In the genomic region with DNA sequence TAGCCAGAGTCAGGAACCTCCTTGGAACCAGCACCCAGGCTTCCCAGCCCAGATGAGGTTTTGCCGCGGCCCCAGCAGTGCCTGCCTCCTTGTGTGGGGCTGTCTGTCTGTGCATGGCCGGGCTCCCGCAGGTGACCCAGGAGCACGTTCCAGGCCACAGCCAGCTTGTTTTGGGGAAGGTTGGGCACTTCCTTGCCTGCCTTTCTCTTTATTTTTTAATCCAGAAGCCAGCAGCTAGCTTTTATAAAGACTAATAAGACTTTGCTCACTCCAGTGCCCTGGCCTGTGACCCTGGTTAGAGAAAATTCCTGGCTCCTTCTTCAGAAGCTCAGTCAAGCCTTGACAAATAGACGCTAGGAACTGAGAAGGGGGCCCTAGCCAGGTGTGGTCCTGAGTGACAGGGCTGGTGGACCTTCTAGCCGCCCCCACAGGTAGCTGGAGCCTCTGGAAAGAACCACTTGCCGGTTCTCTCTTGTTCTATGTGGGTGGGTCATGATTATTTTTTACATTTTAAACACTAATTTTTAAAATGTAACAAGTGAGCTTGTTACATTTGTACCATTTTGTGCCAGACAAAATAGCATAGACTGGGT, we compare ENCODE assay signal across 1 cellular context.
A peak's percentile ranks its signal among the peaks of the same experiment; 100 is the strongest.
TF ChIP-seq lines count a peak whose summit lies in the region.

No MANE protein-coding gene starts in this region.

TF ChIP-seq in HepG2, 621 proteins besides CTCF, POLR2A, EP300 and RAD21 (continued from another document):
- TF ChIP-seq, protein P1, sequence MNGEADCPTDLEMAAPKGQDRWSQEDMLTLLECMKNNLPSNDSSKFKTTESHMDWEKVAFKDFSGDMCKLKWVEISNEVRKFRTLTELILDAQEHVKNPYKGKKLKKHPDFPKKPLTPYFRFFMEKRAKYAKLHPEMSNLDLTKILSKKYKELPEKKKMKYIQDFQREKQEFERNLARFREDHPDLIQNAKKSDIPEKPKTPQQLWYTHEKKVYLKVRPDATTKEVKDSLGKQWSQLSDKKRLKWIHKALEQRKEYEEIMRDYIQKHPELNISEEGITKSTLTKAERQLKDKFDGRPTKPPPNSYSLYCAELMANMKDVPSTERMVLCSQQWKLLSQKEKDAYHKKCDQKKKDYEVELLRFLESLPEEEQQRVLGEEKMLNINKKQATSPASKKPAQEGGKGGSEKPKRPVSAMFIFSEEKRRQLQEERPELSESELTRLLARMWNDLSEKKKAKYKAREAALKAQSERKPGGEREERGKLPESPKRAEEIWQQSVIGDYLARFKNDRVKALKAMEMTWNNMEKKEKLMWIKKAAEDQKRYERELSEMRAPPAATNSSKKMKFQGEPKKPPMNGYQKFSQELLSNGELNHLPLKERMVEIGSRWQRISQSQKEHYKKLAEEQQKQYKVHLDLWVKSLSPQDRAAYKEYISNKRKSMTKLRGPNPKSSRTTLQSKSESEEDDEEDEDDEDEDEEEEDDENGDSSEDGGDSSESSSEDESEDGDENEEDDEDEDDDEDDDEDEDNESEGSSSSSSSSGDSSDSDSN (CRISPR knock-in tag; IDR thresholded peaks at IDR 0.05): peak; percentile 20; the same call in 1 of the 2 replicates
- TF ChIP-seq ZNF224 (CRISPR knock-in tag; IDR thresholded peaks at IDR 0.05) (no peak), ISL2 (CRISPR knock-in tag; IDR thresholded peaks at IDR 0.05) (no peak), ZFY (CRISPR knock-in tag; IDR thresholded peaks at IDR 0.05) (peak; percentile 5; the same call in 1 of the 2 replicates), PHF21A (CRISPR knock-in tag; IDR thresholded peaks at IDR 0.05) (0 out of 2 replicates have a peak, but pooled peaks have one; percentile 33), MEIS2 (CRISPR knock-in tag; IDR thresholded peaks at IDR 0.05) (no peak), KMT2B (CRISPR knock-in tag; IDR thresholded peaks at IDR 0.05) (0 out of 2 replicates have a peak, but pooled peaks have one; percentile 8), YY1 (IDR thresholded peaks at IDR 0.05; ENCODE audit: insufficient read depth, insufficient replicate concordance, low read depth, low read length) (no peak), ATF7 (IDR thresholded peaks at IDR 0.05) (no peak), ATF7 (CRISPR knock-in tag; IDR thresholded peaks at IDR 0.05) (0 out of 2 replicates have a peak, but pooled peaks have one; percentile 34), ZFAT (CRISPR knock-in tag; conservative IDR thresholded peaks at IDR 0.05) (no peak), MEF2D (CRISPR knock-in tag; IDR thresholded peaks at IDR 0.05) (0 out of 2 replicates have a peak, but pooled peaks have one; percentile 32), ZFP90 (CRISPR knock-in tag; IDR thresholded peaks at IDR 0.05; ENCODE audit: borderline replicate concordance) (no peak), TMF1 (CRISPR knock-in tag; IDR thresholded peaks at IDR 0.05; ENCODE audit: low read depth) (no peak), ZNF543 (CRISPR knock-in tag; IDR thresholded peaks at IDR 0.05) (0 out of 2 replicates have a peak, but pooled peaks have one; percentile 23), ZNF256 (CRISPR knock-in tag; conservative IDR thresholded peaks at IDR 0.05) (no peak), DNMT1 (CRISPR knock-in tag; IDR thresholded peaks at IDR 0.05) (no peak), ZNF496 (CRISPR knock-in tag; IDR thresholded peaks at IDR 0.05; ENCODE audit: insufficient replicate concordance) (no peak), ZNF878 (CRISPR knock-in tag; IDR thresholded peaks at IDR 0.05) (0 out of 2 replicates have a peak, but pooled peaks have one; percentile 24), RXRB (CRISPR knock-in tag; IDR thresholded peaks at IDR 0.05; ENCODE audit: borderline replicate concordance) (peak; percentile 2; the same call in 1 of the 2 replicates), NR2F2 (IDR thresholded peaks at IDR 0.05; ENCODE audit: borderline replicate concordance, low read depth) (no peak), ZNF501 (CRISPR knock-in tag; IDR thresholded peaks at IDR 0.05) (peak; percentile 27; the same call in 1 of the 2 replicates), ZNF792 (CRISPR knock-in tag; IDR thresholded peaks at IDR 0.05) (no peak), ZNF292 (CRISPR knock-in tag; IDR thresholded peaks at IDR 0.05; ENCODE audit: borderline replicate concordance, low read depth) (no peak), ZNF747 (CRISPR knock-in tag; IDR thresholded peaks at IDR 0.05; ENCODE audit: borderline replicate concordance) (0 out of 2 replicates have a peak, but pooled peaks have one; percentile 26), AGO2 (optimal IDR thresholded peaks at IDR 0.05; ENCODE audit: low read depth, low read length) (peak; percentile 55), HNRNPLL (IDR thresholded peaks at IDR 0.05; ENCODE audit: low read depth, low read length, poor library complexity, severe bottlenecking) (peak; percentile 13), MTA1 (CRISPR knock-in tag; IDR thresholded peaks at IDR 0.05; ENCODE audit: borderline replicate concordance) (peak; percentile 32; the same call in 1 of the 2 replicates), SOX5 (CRISPR knock-in tag; IDR thresholded peaks at IDR 0.05; ENCODE audit: borderline replicate concordance) (no peak)
- TF ChIP-seq, protein P2, sequence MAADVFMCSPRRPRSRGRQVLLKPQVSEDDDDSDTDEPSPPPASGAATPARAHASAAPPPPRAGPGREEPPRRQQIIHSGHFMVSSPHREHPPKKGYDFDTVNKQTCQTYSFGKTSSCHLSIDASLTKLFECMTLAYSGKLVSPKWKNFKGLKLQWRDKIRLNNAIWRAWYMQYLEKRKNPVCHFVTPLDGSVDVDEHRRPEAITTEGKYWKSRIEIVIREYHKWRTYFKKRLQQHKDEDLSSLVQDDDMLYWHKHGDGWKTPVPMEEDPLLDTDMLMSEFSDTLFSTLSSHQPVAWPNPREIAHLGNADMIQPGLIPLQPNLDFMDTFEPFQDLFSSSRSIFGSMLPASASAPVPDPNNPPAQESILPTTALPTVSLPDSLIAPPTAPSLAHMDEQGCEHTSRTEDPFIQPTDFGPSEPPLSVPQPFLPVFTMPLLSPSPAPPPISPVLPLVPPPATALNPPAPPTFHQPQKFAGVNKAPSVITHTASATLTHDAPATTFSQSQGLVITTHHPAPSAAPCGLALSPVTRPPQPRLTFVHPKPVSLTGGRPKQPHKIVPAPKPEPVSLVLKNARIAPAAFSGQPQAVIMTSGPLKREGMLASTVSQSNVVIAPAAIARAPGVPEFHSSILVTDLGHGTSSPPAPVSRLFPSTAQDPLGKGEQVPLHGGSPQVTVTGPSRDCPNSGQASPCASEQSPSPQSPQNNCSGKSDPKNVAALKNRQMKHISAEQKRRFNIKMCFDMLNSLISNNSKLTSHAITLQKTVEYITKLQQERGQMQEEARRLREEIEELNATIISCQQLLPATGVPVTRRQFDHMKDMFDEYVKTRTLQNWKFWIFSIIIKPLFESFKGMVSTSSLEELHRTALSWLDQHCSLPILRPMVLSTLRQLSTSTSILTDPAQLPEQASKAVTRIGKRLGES (CRISPR knock-in tag; IDR thresholded peaks at IDR 0.05; ENCODE audit: borderline replicate concordance): no peak
- TF ChIP-seq, protein P3, sequence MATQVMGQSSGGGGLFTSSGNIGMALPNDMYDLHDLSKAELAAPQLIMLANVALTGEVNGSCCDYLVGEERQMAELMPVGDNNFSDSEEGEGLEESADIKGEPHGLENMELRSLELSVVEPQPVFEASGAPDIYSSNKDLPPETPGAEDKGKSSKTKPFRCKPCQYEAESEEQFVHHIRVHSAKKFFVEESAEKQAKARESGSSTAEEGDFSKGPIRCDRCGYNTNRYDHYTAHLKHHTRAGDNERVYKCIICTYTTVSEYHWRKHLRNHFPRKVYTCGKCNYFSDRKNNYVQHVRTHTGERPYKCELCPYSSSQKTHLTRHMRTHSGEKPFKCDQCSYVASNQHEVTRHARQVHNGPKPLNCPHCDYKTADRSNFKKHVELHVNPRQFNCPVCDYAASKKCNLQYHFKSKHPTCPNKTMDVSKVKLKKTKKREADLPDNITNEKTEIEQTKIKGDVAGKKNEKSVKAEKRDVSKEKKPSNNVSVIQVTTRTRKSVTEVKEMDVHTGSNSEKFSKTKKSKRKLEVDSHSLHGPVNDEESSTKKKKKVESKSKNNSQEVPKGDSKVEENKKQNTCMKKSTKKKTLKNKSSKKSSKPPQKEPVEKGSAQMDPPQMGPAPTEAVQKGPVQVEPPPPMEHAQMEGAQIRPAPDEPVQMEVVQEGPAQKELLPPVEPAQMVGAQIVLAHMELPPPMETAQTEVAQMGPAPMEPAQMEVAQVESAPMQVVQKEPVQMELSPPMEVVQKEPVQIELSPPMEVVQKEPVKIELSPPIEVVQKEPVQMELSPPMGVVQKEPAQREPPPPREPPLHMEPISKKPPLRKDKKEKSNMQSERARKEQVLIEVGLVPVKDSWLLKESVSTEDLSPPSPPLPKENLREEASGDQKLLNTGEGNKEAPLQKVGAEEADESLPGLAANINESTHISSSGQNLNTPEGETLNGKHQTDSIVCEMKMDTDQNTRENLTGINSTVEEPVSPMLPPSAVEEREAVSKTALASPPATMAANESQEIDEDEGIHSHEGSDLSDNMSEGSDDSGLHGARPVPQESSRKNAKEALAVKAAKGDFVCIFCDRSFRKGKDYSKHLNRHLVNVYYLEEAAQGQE (IDR thresholded peaks at IDR 0.05; ENCODE audit: borderline replicate concordance in 1 of 2, low read depth in 1 of 2, low read length in 2 of 2): no peak
- TF ChIP-seq, protein P4, sequence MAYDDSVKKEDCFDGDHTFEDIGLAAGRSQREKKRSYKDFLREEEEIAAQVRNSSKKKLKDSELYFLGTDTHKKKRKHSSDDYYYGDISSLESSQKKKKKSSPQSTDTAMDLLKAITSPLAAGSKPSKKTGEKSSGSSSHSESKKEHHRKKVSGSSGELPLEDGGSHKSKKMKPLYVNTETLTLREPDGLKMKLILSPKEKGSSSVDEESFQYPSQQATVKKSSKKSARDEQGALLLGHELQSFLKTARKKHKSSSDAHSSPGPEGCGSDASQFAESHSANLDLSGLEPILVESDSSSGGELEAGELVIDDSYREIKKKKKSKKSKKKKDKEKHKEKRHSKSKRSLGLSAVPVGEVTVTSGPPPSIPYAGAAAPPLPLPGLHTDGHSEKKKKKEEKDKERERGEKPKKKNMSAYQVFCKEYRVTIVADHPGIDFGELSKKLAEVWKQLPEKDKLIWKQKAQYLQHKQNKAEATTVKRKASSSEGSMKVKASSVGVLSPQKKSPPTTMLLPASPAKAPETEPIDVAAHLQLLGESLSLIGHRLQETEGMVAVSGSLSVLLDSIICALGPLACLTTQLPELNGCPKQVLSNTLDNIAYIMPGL (CRISPR knock-in tag; IDR thresholded peaks at IDR 0.05; ENCODE audit: borderline replicate concordance in 1 of 2, low read depth in 1 of 2): peak in 1 of 2 experiments; percentile 55; a peak in 2 of 4 replicates
- TF ChIP-seq, protein P5, sequence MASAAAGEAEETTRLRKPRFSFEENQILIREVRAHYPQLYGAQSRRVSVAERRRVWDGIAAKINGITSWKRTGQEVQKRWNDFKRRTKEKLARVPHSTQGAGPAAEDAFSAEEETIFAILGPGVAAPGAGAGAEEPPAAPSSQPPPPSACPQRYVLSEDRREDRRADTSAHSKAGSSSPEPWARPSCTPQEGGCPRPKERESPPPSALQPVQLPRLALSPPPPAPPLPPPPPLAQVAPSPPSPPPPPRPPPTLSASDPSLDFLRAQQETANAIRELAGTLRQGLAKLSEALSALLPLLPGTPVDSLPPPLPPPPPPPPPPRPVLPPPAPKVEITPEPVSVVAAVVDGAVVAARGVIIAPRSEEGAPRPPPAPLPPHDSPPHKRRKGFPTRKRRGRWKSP (CRISPR knock-in tag; IDR thresholded peaks at IDR 0.05): 0 out of 2 replicates have a peak, but pooled peaks have one; percentile 18
- TF ChIP-seq, protein P6, sequence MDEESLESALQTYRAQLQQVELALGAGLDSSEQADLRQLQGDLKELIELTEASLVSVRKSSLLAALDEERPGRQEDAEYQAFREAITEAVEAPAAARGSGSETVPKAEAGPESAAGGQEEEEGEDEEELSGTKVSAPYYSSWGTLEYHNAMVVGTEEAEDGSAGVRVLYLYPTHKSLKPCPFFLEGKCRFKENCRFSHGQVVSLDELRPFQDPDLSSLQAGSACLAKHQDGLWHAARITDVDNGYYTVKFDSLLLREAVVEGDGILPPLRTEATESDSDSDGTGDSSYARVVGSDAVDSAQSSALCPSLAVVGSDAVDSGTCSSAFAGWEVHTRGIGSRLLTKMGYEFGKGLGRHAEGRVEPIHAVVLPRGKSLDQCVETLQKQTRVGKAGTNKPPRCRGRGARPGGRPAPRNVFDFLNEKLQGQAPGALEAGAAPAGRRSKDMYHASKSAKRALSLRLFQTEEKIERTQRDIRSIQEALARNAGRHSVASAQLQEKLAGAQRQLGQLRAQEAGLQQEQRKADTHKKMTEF (CRISPR knock-in tag; IDR thresholded peaks at IDR 0.05): peak; percentile 4; the same call in 1 of the 2 replicates
- TF ChIP-seq, protein P7, sequence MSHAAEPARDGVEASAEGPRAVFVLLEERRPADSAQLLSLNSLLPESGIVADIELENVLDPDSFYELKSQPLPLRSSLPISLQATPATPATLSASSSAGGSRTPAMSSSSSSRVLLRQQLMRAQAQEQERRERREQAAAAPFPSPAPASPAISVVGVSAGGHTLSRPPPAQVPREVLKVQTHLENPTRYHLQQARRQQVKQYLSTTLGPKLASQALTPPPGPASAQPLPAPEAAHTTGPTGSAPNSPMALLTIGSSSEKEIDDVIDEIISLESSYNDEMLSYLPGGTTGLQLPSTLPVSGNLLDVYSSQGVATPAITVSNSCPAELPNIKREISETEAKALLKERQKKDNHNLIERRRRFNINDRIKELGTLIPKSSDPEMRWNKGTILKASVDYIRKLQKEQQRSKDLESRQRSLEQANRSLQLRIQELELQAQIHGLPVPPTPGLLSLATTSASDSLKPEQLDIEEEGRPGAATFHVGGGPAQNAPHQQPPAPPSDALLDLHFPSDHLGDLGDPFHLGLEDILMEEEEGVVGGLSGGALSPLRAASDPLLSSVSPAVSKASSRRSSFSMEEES (CRISPR knock-in tag; IDR thresholded peaks at IDR 0.05): no peak
- TF ChIP-seq, protein P8, sequence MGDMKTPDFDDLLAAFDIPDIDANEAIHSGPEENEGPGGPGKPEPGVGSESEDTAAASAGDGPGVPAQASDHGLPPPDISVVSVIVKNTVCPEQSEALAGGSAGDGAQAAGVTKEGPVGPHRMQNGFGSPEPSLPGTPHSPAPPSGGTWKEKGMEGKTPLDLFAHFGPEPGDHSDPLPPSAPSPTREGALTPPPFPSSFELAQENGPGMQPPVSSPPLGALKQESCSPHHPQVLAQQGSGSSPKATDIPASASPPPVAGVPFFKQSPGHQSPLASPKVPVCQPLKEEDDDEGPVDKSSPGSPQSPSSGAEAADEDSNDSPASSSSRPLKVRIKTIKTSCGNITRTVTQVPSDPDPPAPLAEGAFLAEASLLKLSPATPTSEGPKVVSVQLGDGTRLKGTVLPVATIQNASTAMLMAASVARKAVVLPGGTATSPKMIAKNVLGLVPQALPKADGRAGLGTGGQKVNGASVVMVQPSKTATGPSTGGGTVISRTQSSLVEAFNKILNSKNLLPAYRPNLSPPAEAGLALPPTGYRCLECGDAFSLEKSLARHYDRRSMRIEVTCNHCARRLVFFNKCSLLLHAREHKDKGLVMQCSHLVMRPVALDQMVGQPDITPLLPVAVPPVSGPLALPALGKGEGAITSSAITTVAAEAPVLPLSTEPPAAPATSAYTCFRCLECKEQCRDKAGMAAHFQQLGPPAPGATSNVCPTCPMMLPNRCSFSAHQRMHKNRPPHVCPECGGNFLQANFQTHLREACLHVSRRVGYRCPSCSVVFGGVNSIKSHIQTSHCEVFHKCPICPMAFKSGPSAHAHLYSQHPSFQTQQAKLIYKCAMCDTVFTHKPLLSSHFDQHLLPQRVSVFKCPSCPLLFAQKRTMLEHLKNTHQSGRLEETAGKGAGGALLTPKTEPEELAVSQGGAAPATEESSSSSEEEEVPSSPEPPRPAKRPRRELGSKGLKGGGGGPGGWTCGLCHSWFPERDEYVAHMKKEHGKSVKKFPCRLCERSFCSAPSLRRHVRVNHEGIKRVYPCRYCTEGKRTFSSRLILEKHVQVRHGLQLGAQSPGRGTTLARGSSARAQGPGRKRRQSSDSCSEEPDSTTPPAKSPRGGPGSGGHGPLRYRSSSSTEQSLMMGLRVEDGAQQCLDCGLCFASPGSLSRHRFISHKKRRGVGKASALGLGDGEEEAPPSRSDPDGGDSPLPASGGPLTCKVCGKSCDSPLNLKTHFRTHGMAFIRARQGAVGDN (CRISPR knock-in tag; IDR thresholded peaks at IDR 0.05): peak; percentile 65
